8 cellular contexts compared by ENCODE assay signal in the genomic region with DNA sequence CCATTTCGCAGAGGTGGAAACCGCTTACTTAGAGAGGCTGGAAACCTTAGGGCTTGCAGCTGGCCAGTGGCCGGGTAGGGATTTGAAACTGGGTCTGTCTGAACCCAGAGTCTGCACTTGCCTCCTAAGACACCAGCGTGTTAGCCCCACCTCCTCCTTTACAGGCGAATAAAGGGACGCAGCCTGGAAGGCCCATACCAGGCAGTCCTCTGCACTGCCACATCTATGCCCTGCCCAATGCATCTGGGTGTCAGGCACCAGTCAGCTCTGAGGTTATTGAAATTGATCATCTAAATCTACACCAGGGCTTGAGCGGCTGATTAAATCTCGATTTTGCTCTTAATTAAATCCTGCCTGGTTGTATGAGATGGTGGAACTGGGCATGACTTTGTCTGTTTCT. TPM values are rescaled to one million over a fixed set of nuclear protein-coding genes. Genes with fewer than 3 reads are reported as not detected.
DNase-seq lines count a peak whose midpoint lies in the region; ATAC-seq, FAIRE-seq and TF ChIP-seq lines count a peak whose summit lies in the region.
"Had no signal": no experiment of that assay in that cellular context is flagged by ENCODE, and none has a peak within 500 bp of the region (broad histone marks: within the 10 kb centered on the region; RNA-seq: fewer than 3 reads in every experiment).

No MANE protein-coding gene starts in this region.

- H3K27ac ChIP-seq in HUES48 (ENCODE audit: low read depth, low read length) (no peak overlapping the region), endothelial cell of umbilical vein (ENCODE audit: insufficient read depth, low read depth, low read length) (no peak overlapping the region), kidney (ENCODE audit: low read depth in 2 of 2, low read length in 2 of 2) (no peak overlapping the region)

- no peak for TF ChIP-seq POLR2A in endothelial cell of umbilical vein (IDR thresholded peaks at IDR 0.05; ENCODE audit: low read depth, low read length)

- POLR2A ChIA-PET in endothelial cell of umbilical vein (lab: Charles Lee), result no interaction called here

- no peak overlapping the region for H3K4me2 ChIP-seq in endothelial cell of umbilical vein (ENCODE audit: insufficient read depth, low read length)

- no peaks in the 10 kb centered on the region for H3K36me3 Mint-ChIP-seq in progenitor cell of endocrine pancreas (ENCODE audit: insufficient read depth)

- dilution Hi-C loops in endothelial cell of umbilical vein (cut with MboI; ENCODE audit: extremely low pct_ligation_motif_present, low sequenced_read_pairs), result no loop called here

- H4K20me1 ChIP-seq in endothelial cell of umbilical vein (replicated peaks; ENCODE audit: control insufficient read depth, extremely low read depth, insufficient read depth, low read length), result no peaks in the 10 kb centered on the region

- H3K9ac ChIP-seq in HUES48 (ENCODE audit: low read depth, low read length) (no peak overlapping the region), endothelial cell of umbilical vein (replicated peaks; ENCODE audit: extremely low read depth, insufficient read depth, low read length) (no peak overlapping the region), kidney (ENCODE audit: low read length in 2 of 2) (no peak overlapping the region)

- peak overlapping the region; percentile 40 for H2AFZ ChIP-seq in endothelial cell of umbilical vein (ENCODE audit: low read depth, low read length)

- H3K36me3 ChIP-seq in HUES48 (ENCODE audit: control insufficient read depth, insufficient read depth, low read length) (no peaks in the 10 kb centered on the region), endothelial cell of umbilical vein (ENCODE audit: control insufficient read depth in 2 of 2, extremely low read depth in 1 of 2, insufficient read depth in 2 of 2, low read length in 2 of 2) (no peaks in the 10 kb centered on the region), kidney (ENCODE audit: control insufficient read depth in 1 of 2, insufficient read depth in 2 of 2, low read length in 2 of 2) (no peaks in the 10 kb centered on the region)

- TF ChIP-seq CTCF in endothelial cell of umbilical vein (IDR thresholded peaks at IDR 0.05; ENCODE audit: extremely low read depth in 1 of 2, insufficient read depth in 1 of 2, low read depth in 1 of 2, low read length in 2 of 2) (no peak), progenitor cell of endocrine pancreas (IDR thresholded peaks at IDR 0.05; ENCODE audit: unreplicated experiment) (no peak), kidney (IDR thresholded peaks at IDR 0.05; ENCODE audit: borderline replicate concordance, extremely low read depth, insufficient read depth) (no peak)

- no peaks in the 10 kb centered on the region for H3K9me3 Mint-ChIP-seq in progenitor cell of endocrine pancreas (ENCODE audit: low read depth)
- H3K9me3 Mint-ChIP-seq: effector memory CD8-positive, alpha-beta T cell had no signal

- H3K4me3 ChIP-seq in HUES48 (ENCODE audit: low read depth, low read length) (peak overlapping the region; percentile 75), endothelial cell of umbilical vein (replicated peaks in 1 of 3; ENCODE audit: insufficient read depth in 1 of 3, low read depth in 1 of 3, low read length in 3 of 3) (no peak overlapping the region), kidney (ENCODE audit: low read length in 2 of 2) (no peak overlapping the region)

- H3K9me1 ChIP-seq in endothelial cell of umbilical vein (replicated peaks; ENCODE audit: control insufficient read depth, extremely low read depth, insufficient read depth, low read length), result no peaks in the 10 kb centered on the region

- H3K4me3 Mint-ChIP-seq in progenitor cell of endocrine pancreas (ENCODE audit: low read depth), result peak overlapping the region; percentile 40

- intact Hi-C loops in endothelial cell of umbilical vein (cut with micrococcal nuclease) (no loop called here), kidney (cut with DNase I) (no loop called here)

- H3K4me1 ChIP-seq in HUES48 (ENCODE audit: control insufficient read depth, insufficient read depth, low read length), result no peaks in the 10 kb centered on the region
- peaks cover 4% of the 10 kb centered on the region for H3K4me1 ChIP-seq in endothelial cell of umbilical vein (ENCODE audit: control insufficient read depth, extremely low read depth, insufficient read depth, low read length)
- peaks cover 0 to 6% of the 10 kb centered on the region in 2 donors for H3K4me1 ChIP-seq in kidney (ENCODE audit: control insufficient read depth in 1 of 2, insufficient read depth in 1 of 2, low read depth in 1 of 2, low read length in 2 of 2)

- H3K27me3 Mint-ChIP-seq in progenitor cell of endocrine pancreas, result peaks cover 76% of the 10 kb centered on the region

- BruUV-seq in endothelial cell of umbilical vein (replicated peaks; lab: Mats Ljungman, UMichigan), result no TSS peak

- H3K79me2 ChIP-seq in endothelial cell of umbilical vein (ENCODE audit: control insufficient read depth, insufficient read depth, low read length), result no peaks in the 10 kb centered on the region

- no peak for DNase-seq in endothelial cell of umbilical vein (ENCODE audit: low read depth, low spot score)
- no peak for DNase-seq in progenitor cell of endocrine pancreas (ENCODE audit: low spot score, unreplicated experiment)
- no peak for DNase-seq in kidney
- DNase-seq: effector memory CD8-positive, alpha-beta T cell had no signal

- CTCF ChIA-PET in endothelial cell of umbilical vein (lab: Charles Lee), result interaction anchor here (1.5 to 2.7 kb wide), 2 partner anchors 40 to 44 kb away, joined by 4 to 14 read pairs; no protein-coding TSS in a partner anchor

- peaks cover 27% of the 10 kb centered on the region for H3K27me3 ChIP-seq in HUES48 (ENCODE audit: control insufficient read depth, insufficient read depth, low read length)
- H3K27me3 ChIP-seq in endothelial cell of umbilical vein (ENCODE audit: control insufficient read depth in 2 of 2, insufficient read depth in 2 of 2, low read length in 2 of 2), result peaks cover 10 to 11% of the 10 kb centered on the region in 2 experiments

- ATAC-seq in GM18868 (IDR thresholded peaks at IDR 0.05; ENCODE audit: unreplicated experiment) (no peak), GM19463 (IDR thresholded peaks at IDR 0.05; ENCODE audit: unreplicated experiment) (no peak)

- H3K27ac Mint-ChIP-seq in progenitor cell of endocrine pancreas, result no peak overlapping the region
- H3K27ac Mint-ChIP-seq: effector memory CD8-positive, alpha-beta T cell had no signal

- peaks cover 2% of the 10 kb centered on the region for H3K4me1 Mint-ChIP-seq in progenitor cell of endocrine pancreas (ENCODE audit: low read depth)

- FAIRE-seq in endothelial cell of umbilical vein (lab: Jason Lieb, UNC), result no peak
- no peak for FAIRE-seq in kidney (lab: Jason Lieb, UNC)

- H3K9me3 ChIP-seq in HUES48 (ENCODE audit: control insufficient read depth, insufficient read depth, low read length), result no peaks in the 10 kb centered on the region
- H3K9me3 ChIP-seq in endothelial cell of umbilical vein (replicated peaks; ENCODE audit: control insufficient read depth, insufficient read depth, low read length), result no peaks in the 10 kb centered on the region
- no peaks in the 10 kb centered on the region for H3K9me3 ChIP-seq in kidney (ENCODE audit: control insufficient read depth in 1 of 2, low read length in 2 of 2)

RNA-seq across cellular contexts. Expression of a gene that starts 19.9 kb away (rescaled TPM):
- 5.8 and 6.1 TPM in 2 replicates for total RNA-seq in endothelial cell of umbilical vein
- polyA plus RNA-seq in endothelial cell of umbilical vein, result 3.3 and 3.7 TPM in 2 replicates
- polyA plus RNA-seq in endothelial cell of umbilical vein (2011; cell fraction: cytosol; rRNA removed), result 2.1 and 2.4 TPM in 2 replicates
- polyA plus RNA-seq in endothelial cell of umbilical vein (2011; cell fraction: nucleus; rRNA removed), result 1.8 and 1.9 TPM in 2 replicates
- polyA plus RNA-seq in endothelial cell of umbilical vein (2012), result 1.3 and 1.7 TPM in 2 replicates
- 1.3 and 1.8 TPM in 2 replicates for polyA minus RNA-seq in endothelial cell of umbilical vein
- polyA minus RNA-seq in endothelial cell of umbilical vein (2011; cell fraction: cytosol; rRNA and poly(A)+ RNA removed), result 0.92 TPM
- 0.96 and 1.9 TPM in 2 replicates for polyA minus RNA-seq in endothelial cell of umbilical vein (2011; cell fraction: nucleus; rRNA and poly(A)+ RNA removed)
- 0.69 and 0.89 TPM in 2 replicates for total RNA-seq in progenitor cell of endocrine pancreas
- 3.5 TPM for total RNA-seq in kidney
- polyA plus RNA-seq in kidney (ENCODE audit: insufficient read depth, low read depth, low replicate concordance), result 8.7 TPM

RNA-seq across cellular contexts. Expression of a gene that starts 30.2 kb away (rescaled TPM):
- 29.4 and 30.4 TPM in 2 replicates for total RNA-seq in endothelial cell of umbilical vein
- polyA plus RNA-seq in endothelial cell of umbilical vein, result 60.2 and 61.6 TPM in 2 replicates
- polyA plus RNA-seq in endothelial cell of umbilical vein (2011; cell fraction: cytosol; rRNA removed), result 38.8 and 43.5 TPM in 2 replicates
- 17.7 and 18.3 TPM in 2 replicates for polyA plus RNA-seq in endothelial cell of umbilical vein (2011; cell fraction: nucleus; rRNA removed)
- polyA plus RNA-seq in endothelial cell of umbilical vein (2012), result 25.0 and 34.0 TPM in 2 replicates
- 41.6 and 43.0 TPM in 2 replicates for polyA minus RNA-seq in endothelial cell of umbilical vein
- 20.9 TPM for polyA minus RNA-seq in endothelial cell of umbilical vein (2011; cell fraction: cytosol; rRNA and poly(A)+ RNA removed)
- polyA minus RNA-seq in endothelial cell of umbilical vein (2011; cell fraction: nucleus; rRNA and poly(A)+ RNA removed), result 7.6 and 10.1 TPM in 2 replicates
- total RNA-seq in progenitor cell of endocrine pancreas, result 27.5 and 28.9 TPM in 2 replicates
- total RNA-seq in kidney, result 31.2 TPM
- polyA plus RNA-seq in kidney (ENCODE audit: insufficient read depth, low read depth, low replicate concordance), result 111 TPM

RNA-seq across cellular contexts. Expression of a gene that starts 30.8 kb away (rescaled TPM):
- not detected in 2 replicates for total RNA-seq in endothelial cell of umbilical vein
- 0.14 TPM in 1 of 2 replicates, not detected in the other for polyA plus RNA-seq in endothelial cell of umbilical vein
- polyA plus RNA-seq in endothelial cell of umbilical vein (2011; cell fraction: cytosol; rRNA removed), result not detected in 2 replicates
- polyA plus RNA-seq in endothelial cell of umbilical vein (2011; cell fraction: nucleus; rRNA removed), result not detected in 2 replicates
- polyA plus RNA-seq in endothelial cell of umbilical vein (2012), result not detected in 2 replicates
- polyA minus RNA-seq in endothelial cell of umbilical vein, result not detected in 2 replicates
- polyA minus RNA-seq in endothelial cell of umbilical vein (2011; cell fraction: cytosol; rRNA and poly(A)+ RNA removed), result not detected
- not detected in 2 replicates for polyA minus RNA-seq in endothelial cell of umbilical vein (2011; cell fraction: nucleus; rRNA and poly(A)+ RNA removed)
- 0.84 and 1.1 TPM in 2 replicates for total RNA-seq in progenitor cell of endocrine pancreas
- not detected for total RNA-seq in kidney
- not detected for polyA plus RNA-seq in kidney (ENCODE audit: insufficient read depth, low read depth, low replicate concordance)
- total RNA-seq: SK-MEL-5 had no signal

RNA-seq across cellular contexts. Expression of a gene that starts 42.2 kb away (rescaled TPM):
- total RNA-seq in endothelial cell of umbilical vein (not detected in 2 replicates), progenitor cell of endocrine pancreas (0.78 TPM in 1 of 2 replicates, not detected in the other), kidney (not detected)
- polyA plus RNA-seq in endothelial cell of umbilical vein (not detected in 2 replicates), kidney (ENCODE audit: insufficient read depth, low read depth, low replicate concordance) (not detected)
- not detected in 2 replicates for polyA plus RNA-seq in endothelial cell of umbilical vein (2011; cell fraction: cytosol; rRNA removed)
- polyA plus RNA-seq in endothelial cell of umbilical vein (2011; cell fraction: nucleus; rRNA removed), result not detected in 2 replicates
- not detected in 2 replicates for polyA plus RNA-seq in endothelial cell of umbilical vein (2012)
- not detected in 2 replicates for polyA minus RNA-seq in endothelial cell of umbilical vein
- not detected for polyA minus RNA-seq in endothelial cell of umbilical vein (2011; cell fraction: cytosol; rRNA and poly(A)+ RNA removed)
- polyA minus RNA-seq in endothelial cell of umbilical vein (2011; cell fraction: nucleus; rRNA and poly(A)+ RNA removed), result not detected in 2 replicates
- total RNA-seq: SK-MEL-5 had no signal
